14 cellular contexts compared by ENCODE assay signal in genomic region chr6:160138839-160139419, GRCh38. TPM values are rescaled to one million over a fixed set of nuclear protein-coding genes. Genes with fewer than 3 reads are reported as not detected.
DNase-seq lines count a peak whose midpoint lies in the region; TF ChIP-seq lines count a peak whose summit lies in the region.
"Had no signal": no experiment of that assay in that cellular context is flagged by ENCODE, and none has a peak within 500 bp of the region (broad histone marks: within the 10 kb centered on the region; RNA-seq: fewer than 3 reads in every experiment).

No MANE protein-coding gene starts in this region.

- H3K27me3 Mint-ChIP-seq in endodermal cell (ENCODE audit: insufficient read depth), result peaks cover 28% of the 10 kb centered on the region
- H3K27me3 Mint-ChIP-seq: activated CD4-positive, alpha-beta memory T cell treated with anti-CD3 and anti-CD28 coated beads for 36 hours had no signal

- no peaks in the 10 kb centered on the region for H3K9me3 Mint-ChIP-seq in endodermal cell
- H3K9me3 Mint-ChIP-seq: activated CD4-positive, alpha-beta memory T cell treated with anti-CD3 and anti-CD28 coated beads for 36 hours had no signal

- H3K36me3 Mint-ChIP-seq in endodermal cell (ENCODE audit: low read depth), result no peaks in the 10 kb centered on the region
- H3K36me3 Mint-ChIP-seq: activated CD4-positive, alpha-beta memory T cell treated with anti-CD3 and anti-CD28 coated beads for 36 hours; naive B cell had no signal

- H2AFZ ChIP-seq in OCI-LY7 (ENCODE audit: low read length), result peak overlapping the region; percentile 40; the same call in 1 of the 2 replicates

- no peak overlapping the region for H3K4me2 ChIP-seq in OCI-LY7 (ENCODE audit: low read length)

- no peaks in the 10 kb centered on the region for H3K4me1 ChIP-seq in OCI-LY7 (ENCODE audit: insufficient read depth, low read length, poor library complexity, severe bottlenecking)
- peaks cover 5% of the 10 kb centered on the region for H3K4me1 ChIP-seq in endodermal cell (ENCODE audit: control insufficient read depth, insufficient read depth, low read length)
- H3K4me1 ChIP-seq in prostate gland (replicated peaks), result peaks cover 33% of the 10 kb centered on the region
- no peaks in the 10 kb centered on the region for H3K4me1 ChIP-seq in A673 (ENCODE audit: insufficient read depth, low read length, poor library complexity, severe bottlenecking)
- H3K4me1 ChIP-seq: BE2C, lower lobe of right lung had no signal

- TF ChIP-seq CTCF in C4-2B (conservative IDR thresholded peaks at IDR 0.05) (no peak), OCI-LY7 (conservative IDR thresholded peaks at IDR 0.05; ENCODE audit: low read length) (no peak), endodermal cell (conservative IDR thresholded peaks at IDR 0.05) (no peak), prostate gland (IDR thresholded peaks at IDR 0.05) (no peak), A673 (conservative IDR thresholded peaks at IDR 0.05; ENCODE audit: low read depth, low read length) (no peak)

- BruUV-seq in OCI-LY7 (replicated peaks; lab: Mats Ljungman, UMichigan), result no TSS peak
- no TSS peak for BruUV-seq in A673 (replicated peaks; lab: Mats Ljungman, UMichigan)

- H3K9me2 ChIP-seq in OCI-LY7 (ENCODE audit: insufficient read depth, low read length), result no peaks in the 10 kb centered on the region

- DNase-seq in OCI-LY7 (ENCODE audit: low spot score) (no peak), endodermal cell (peak; percentile 35), prostate gland (ENCODE audit: low spot score) (no peak), DMS53 (lab: John Stamatoyannopoulos, UW) (no peak), AML-193 (lab: John Stamatoyannopoulos, UW) (no peak), A673 (ENCODE audit: low spot score) (no peak)
- DNase-seq: lower lobe of right lung had no signal

- no peak overlapping the region for H3K27ac Mint-ChIP-seq in endodermal cell
- H3K27ac Mint-ChIP-seq: activated CD4-positive, alpha-beta memory T cell treated with anti-CD3 and anti-CD28 coated beads for 36 hours had no signal

- H3K9ac ChIP-seq in endodermal cell (ENCODE audit: extremely low read depth, low read length, poor library complexity, severe bottlenecking), result no peak overlapping the region

- H3K4me3 ChIP-seq in OCI-LY7 (ENCODE audit: low read depth, low read length, poor library complexity, severe bottlenecking) (no peak overlapping the region), endodermal cell (ENCODE audit: low read length) (no peak overlapping the region), prostate gland (no peak overlapping the region), A673 (ENCODE audit: low read depth, low read length, poor library complexity, severe bottlenecking) (no peak overlapping the region)
- H3K4me3 ChIP-seq: lower lobe of right lung, MG63, SJSA1, stomach had no signal

- H3K27ac ChIP-seq in C4-2B (peak overlapping the region; percentile 73), OCI-LY7 (ENCODE audit: low read depth, low read length, poor library complexity, severe bottlenecking) (no peak overlapping the region), endodermal cell (ENCODE audit: low read depth, low read length) (no peak overlapping the region), prostate gland (peak overlapping the region; percentile 88 to 91), A673 (ENCODE audit: low read depth, low read length, poor library complexity, severe bottlenecking) (no peak overlapping the region)
- H3K27ac ChIP-seq: lower lobe of right lung, SJSA1 had no signal

- CTCF ChIA-PET in OCI-LY7 (lab: Charles Lee; ENCODE audit: unreplicated experiment) (interaction anchor here (0.6 kb wide), 1 partner anchor 48 kb away, joined by 3 read pairs; no protein-coding TSS in a partner anchor), A673 (lab: Charles Lee) (interaction anchor here (1.0 kb wide), 1 partner anchor 317 kb away, joined by 11 read pairs; no protein-coding TSS in a partner anchor)

- no peak overlapping the region for H3K4me3 Mint-ChIP-seq in endodermal cell
- H3K4me3 Mint-ChIP-seq: activated CD4-positive, alpha-beta memory T cell treated with anti-CD3 and anti-CD28 coated beads for 36 hours; naive B cell had no signal

- TF ChIP-seq POLR2A in prostate gland (IDR thresholded peaks at IDR 0.05), result no peak

- no peaks in the 10 kb centered on the region for H3K36me3 ChIP-seq in OCI-LY7 (ENCODE audit: insufficient read depth, low read length)
- H3K36me3 ChIP-seq in endodermal cell (ENCODE audit: control insufficient read depth, insufficient read depth, low read length), result no peaks in the 10 kb centered on the region
- no peaks in the 10 kb centered on the region for H3K36me3 ChIP-seq in prostate gland
- H3K36me3 ChIP-seq in A673 (ENCODE audit: insufficient read depth, low read length, poor library complexity, severe bottlenecking), result no peaks in the 10 kb centered on the region
- H3K36me3 ChIP-seq: BE2C, lower lobe of right lung, MG63, SJSA1, stomach had no signal

- no peaks in the 10 kb centered on the region for H3K79me2 ChIP-seq in OCI-LY7 (ENCODE audit: insufficient read depth, low read depth, low read length)

- POLR2A ChIA-PET in OCI-LY7 (lab: Charles Lee) (interaction anchor here (1.0 kb wide), 1 partner anchor 11 kb away, joined by 3 read pairs; no protein-coding TSS in a partner anchor), A673 (lab: Charles Lee; ENCODE audit: low non-redundant PET) (no interaction called here)

- H3K4me1 Mint-ChIP-seq in endodermal cell, result peaks cover 32% of the 10 kb centered on the region

- H3K9me3 ChIP-seq in OCI-LY7 (ENCODE audit: low read length) (no peaks in the 10 kb centered on the region), endodermal cell (ENCODE audit: control insufficient read depth, low read length) (no peaks in the 10 kb centered on the region), prostate gland (no peaks in the 10 kb centered on the region), A673 (ENCODE audit: low read depth, low read length, poor library complexity, severe bottlenecking) (no peaks in the 10 kb centered on the region)
- H3K9me3 ChIP-seq: BE2C, lower lobe of right lung, MG63, SJSA1, stomach had no signal

- no peaks in the 10 kb centered on the region for H4K20me1 ChIP-seq in OCI-LY7 (ENCODE audit: insufficient read depth, low read length)

- H3K27me3 ChIP-seq in endodermal cell (ENCODE audit: control insufficient read depth, insufficient read depth, low read length, poor library complexity, severe bottlenecking) (no peaks in the 10 kb centered on the region), prostate gland (replicated peaks; ENCODE audit: insufficient read depth) (no peaks in the 10 kb centered on the region), A673 (replicated peaks; ENCODE audit: insufficient read depth, low read depth, low read length, poor library complexity) (no peaks in the 10 kb centered on the region)
- H3K27me3 ChIP-seq: BE2C, MG63, SJSA1, stomach had no signal

- intact Hi-C loops in OCI-LY7 (cut with micrococcal nuclease; ENCODE audit: unreplicated experiment) (loop anchor here (1.0 to 5.0 kb wide), 2 partner anchors 317 to 393 kb away; no protein-coding TSS in a partner anchor), prostate gland (cut with DNase I) (loop anchor here (1.0 to 5.0 kb wide), 2 partner anchors 288 to 317 kb away; no protein-coding TSS in a partner anchor), A673 (cut with micrococcal nuclease; ENCODE audit: unreplicated experiment) (loop anchor here (1.0 kb wide), 1 partner anchor 317 kb away; no protein-coding TSS in a partner anchor)

- WGBS in endodermal cell (ENCODE audit: insufficient coverage in 1 of 2, insufficient read length in 1 of 2), 2 experiments, result 91 to 95% methylated on average over 10 to 13 of the region's 13 CpGs
- WGBS in prostate gland, result 81% methylated on average over 13 of the region's 13 CpGs

RNA-seq across cellular contexts. Expression of gene SLC22A1, which starts 17.3 kb away (rescaled TPM):
- not detected in 2 replicates for total RNA-seq in OCI-LY7 (2014; rRNA removed; shearing (Covaris generic))
- total RNA-seq in OCI-LY7 (2022), result 0.35 TPM in 1 of 2 replicates, not detected in the other
- 1 to 10 TPM in 1 of 2 donors, not detected in 1; 1.0 TPM for total RNA-seq in endodermal cell
- polyA plus RNA-seq in endodermal cell (2013, experiment 1 of 2), result not detected
- 0.17 TPM for polyA plus RNA-seq in endodermal cell (2013, experiment 2 of 2)
- total RNA-seq in prostate gland, result 1 to 10 TPM in 1 of 2 donors, under 1 TPM in 1; 0.80 to 4.4 TPM
- total RNA-seq in A673 (2021), result 1.6 and 3.3 TPM in 2 replicates
- total RNA-seq: SJSA1 had no signal

Comparison
In these comparisons a context has a peak if more than half of its experiments do, and no peak if none do; other contexts are left out.
1. H3K27ac ChIP-seq: peak in C4-2B (single experiment) and prostate gland (2 of 2); none in OCI-LY7 (single experiment), endodermal cell (single experiment) and A673 (single experiment).